In genomic region chr6:53986165-53986720, GRCh38 we compare ENCODE assay signal across 9 cellular contexts.
DNase-seq lines count a peak whose midpoint lies in the region; ATAC-seq and TF ChIP-seq lines count a peak whose summit lies in the region.
"Had no signal": no experiment of that assay in that cellular context is flagged by ENCODE, and none has a peak within 500 bp of the region (broad histone marks: within the 10 kb centered on the region; RNA-seq: fewer than 3 reads in every experiment).

No MANE protein-coding gene starts in this region.

- peak overlapping the region; percentile 8; the same call in 1 of the 2 replicates for H3K4me2 ChIP-seq in PC-3 (ENCODE audit: low read length)

- H3K36me3 Mint-ChIP-seq in nephron progenitor cell (ENCODE audit: low read depth): no peaks in the 10 kb centered on the region

- TF ChIP-seq CTCF in 22Rv1 (IDR thresholded peaks at IDR 0.05) (peak; percentile 86), GM12864 (IDR thresholded peaks at IDR 0.05; ENCODE audit: low read depth, low read length, missing control alignments) (peak; percentile 60), PC-3 (conservative IDR thresholded peaks at IDR 0.05; ENCODE audit: low read depth, low read length) (peak; percentile 97), epithelial cell of proximal tubule (conservative IDR thresholded peaks at IDR 0.05; ENCODE audit: low read depth, low read length) (peak; percentile 96), nephron progenitor cell (IDR thresholded peaks at IDR 0.05) (peak; percentile 86)

- peak; percentile 49 for ATAC-seq in HG03442 (IDR thresholded peaks at IDR 0.05; ENCODE audit: unreplicated experiment)
- ATAC-seq in PC-3: peak; percentile 29

- no peaks in the 10 kb centered on the region for H3K9me3 ChIP-seq in PC-3 (ENCODE audit: low read length)

- H3K4me3 ChIP-seq in GM12864 (ENCODE audit: low read depth, low read length) (no peak overlapping the region), PC-3 (ENCODE audit: low read length) (no peak overlapping the region), epithelial cell of proximal tubule (ENCODE audit: low read depth, low read length) (no peak overlapping the region)

- H3K27me3 Mint-ChIP-seq in nephron progenitor cell (ENCODE audit: low read depth, poor library complexity): peaks cover 4% of the 10 kb centered on the region
- H3K27me3 Mint-ChIP-seq: dendritic cell treated with granulocyte-macrophage colony-stimulating factor and Interleukin-4, amounts not matched to agents 40 ng/mL and 50 ng/mL, for 4 days had no signal

- no peaks in the 10 kb centered on the region for H3F3A ChIP-seq in PC-3 (ENCODE audit: low read length, unreplicated experiment)

- no peak overlapping the region for H2AFZ ChIP-seq in PC-3 (ENCODE audit: low read length)

- no peaks in the 10 kb centered on the region for H3K9me3 Mint-ChIP-seq in nephron progenitor cell
- H3K9me3 Mint-ChIP-seq: dendritic cell treated with granulocyte-macrophage colony-stimulating factor and Interleukin-4, amounts not matched to agents 40 ng/mL and 50 ng/mL, for 4 days had no signal

- H3K36me3 ChIP-seq in PC-3 (ENCODE audit: low read depth, low read length): no peaks in the 10 kb centered on the region

- H3K9ac ChIP-seq in PC-3 (ENCODE audit: low read length): no peak overlapping the region

- no peaks in the 10 kb centered on the region for H3K79me2 ChIP-seq in PC-3 (ENCODE audit: low read length)

- POLR2A ChIA-PET in PC-3 (lab: Charles Lee; ENCODE audit: unreplicated experiment): interaction anchor here (0.6 kb wide), 2 partner anchors 13 to 1158 kb away, joined by 3 to 9 read pairs; no protein-coding TSS in a partner anchor

- CTCF ChIA-PET in PC-3 (lab: Charles Lee): interaction anchor here (0.6 to 1.0 kb wide), 3 partner anchors 258 to 1390 kb away, joined by 3 to 4 read pairs (median 3); no protein-coding TSS in a partner anchor

- peak overlapping the region; percentile 92 for H3K27ac Mint-ChIP-seq in nephron progenitor cell
- H3K27ac Mint-ChIP-seq: dendritic cell treated with granulocyte-macrophage colony-stimulating factor and Interleukin-4, amounts not matched to agents 40 ng/mL and 50 ng/mL, for 4 days had no signal

- H3K4me1 ChIP-seq in PC-3 (ENCODE audit: insufficient read depth, low read length): peaks cover 45% of the 10 kb centered on the region

- peaks cover 40% of the 10 kb centered on the region for H3K4me1 Mint-ChIP-seq in nephron progenitor cell

- H3K9me2 ChIP-seq in PC-3 (replicated peaks; ENCODE audit: low read length): no peaks in the 10 kb centered on the region

- no peaks in the 10 kb centered on the region for H4K20me1 ChIP-seq in PC-3 (ENCODE audit: low read length)

- DNase-seq in GM12864 (ENCODE audit: low read depth): peak; percentile 2
- DNase-seq in PC-3: peak; percentile 79
- DNase-seq in epithelial cell of proximal tubule (ENCODE audit: low read depth): no peak
- DNase-seq in nephron progenitor cell: peak; percentile 52
- DNase-seq in mesenteric fat pad (ENCODE audit: low spot score): no peak
- DNase-seq in globus pallidus (ENCODE audit: low spot score): no peak

- H3K27ac ChIP-seq in 22Rv1: no peak overlapping the region
- no peak overlapping the region for H3K27ac ChIP-seq in PC-3 (ENCODE audit: low read length)

- H3K27me3 ChIP-seq in PC-3 (ENCODE audit: low read length): no peaks in the 10 kb centered on the region

- BruUV-seq in PC-3 (replicated peaks; lab: Mats Ljungman, UMichigan): no TSS peak

- no peak overlapping the region for H3K4me3 Mint-ChIP-seq in nephron progenitor cell
- H3K4me3 Mint-ChIP-seq: dendritic cell treated with granulocyte-macrophage colony-stimulating factor and Interleukin-4, amounts not matched to agents 40 ng/mL and 50 ng/mL, for 4 days had no signal

- intact Hi-C loops in PC-3 (cut with micrococcal nuclease): loop anchor here (1.0 to 10.0 kb wide), 7 partner anchors 253 to 1256 kb away; no protein-coding TSS in a partner anchor

Comparison
In these comparisons a context has a peak if more than half of its experiments do, and no peak if none do; other contexts are left out.
1. DNase-seq: peak in GM12864 (single experiment), PC-3 (single experiment) and nephron progenitor cell (single experiment); none in epithelial cell of proximal tubule (single experiment), mesenteric fat pad (single experiment) and globus pallidus (single experiment).
2. Peak in every context shown above with its lines, with median percentiles within 50 percentile points of each other: CTCF ChIP-seq.